Comparison of ENCODE assay signal across 17 cellular contexts in the genomic region with DNA sequence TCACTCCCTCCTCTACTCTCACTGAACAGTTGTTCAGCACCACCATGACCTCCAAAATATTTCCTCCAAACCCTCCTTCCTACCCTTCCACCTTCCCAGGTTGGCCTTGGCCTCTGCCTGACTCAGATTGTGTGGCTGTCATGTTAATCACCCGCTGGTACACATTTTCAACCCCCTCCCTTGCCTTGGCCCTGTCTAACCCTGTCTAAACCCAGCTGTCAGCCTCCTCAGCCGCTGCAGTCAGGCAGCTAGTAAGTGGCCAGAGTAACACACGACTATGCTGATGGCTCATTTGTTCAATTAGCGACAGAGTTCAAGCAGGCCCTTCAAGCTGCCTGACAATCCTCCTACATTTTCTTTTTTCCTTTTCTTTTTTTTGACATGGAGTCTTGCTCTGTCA. TPM values are rescaled to one million over a fixed set of nuclear protein-coding genes. Genes with fewer than 3 reads are reported as not detected.
DNase-seq lines count a peak whose midpoint lies in the region; ATAC-seq, FAIRE-seq and TF ChIP-seq lines count a peak whose summit lies in the region.
"Had no signal": no experiment of that assay in that cellular context is flagged by ENCODE, and none has a peak within 500 bp of the region (broad histone marks: within the 10 kb centered on the region; RNA-seq: fewer than 3 reads in every experiment).

No MANE protein-coding gene starts in this region.

- H3K4me1 Mint-ChIP-seq in stimulated activated naive CD8-positive, alpha-beta T cell treated with anti-CD3 and anti-CD28 coated beads, Interleukin-15, amount 100 ng/mL, for 72 hours = no peaks in the 10 kb centered on the region
- H3K4me1 Mint-ChIP-seq in endodermal cell (peaks cover 5% of the 10 kb centered on the region), Calu3 (ENCODE audit: low read depth, unreplicated experiment) (no peaks in the 10 kb centered on the region)
- H3K4me1 Mint-ChIP-seq: B cell; CD4-positive, CD25-positive, alpha-beta regulatory T cell; IgD-negative memory B cell had no signal

- no peak overlapping the region for H3K4me3 Mint-ChIP-seq in stimulated activated naive CD8-positive, alpha-beta T cell treated with anti-CD3 and anti-CD28 coated beads, Interleukin-15, amount 100 ng/mL, for 72 hours
- H3K4me3 Mint-ChIP-seq in endodermal cell = no peak overlapping the region
- no peak overlapping the region for H3K4me3 Mint-ChIP-seq in Calu3 (ENCODE audit: low read depth, unreplicated experiment)
- H3K4me3 Mint-ChIP-seq: B cell; CD4-positive, CD25-positive, alpha-beta regulatory T cell; IgD-negative memory B cell had no signal

- no peaks in the 10 kb centered on the region for H3K4me1 ChIP-seq in K562 (replicated peaks in 1 of 2; ENCODE audit: control insufficient read depth in 2 of 2, insufficient read depth in 2 of 2, low read length in 2 of 2)
- no peaks in the 10 kb centered on the region for H3K4me1 ChIP-seq in endodermal cell (ENCODE audit: control insufficient read depth, insufficient read depth, low read length)
- H3K4me1 ChIP-seq: Caco-2 had no signal

- TF ChIP-seq EP300 in K562 (IDR thresholded peaks at IDR 0.05; ENCODE audit: low read length) (no peak), neural cell (conservative IDR thresholded peaks at IDR 0.05; ENCODE audit: poor library complexity, severe bottlenecking) (peak; percentile 54)

- no peaks in the 10 kb centered on the region for H3K27me3 Mint-ChIP-seq in stimulated activated naive CD8-positive, alpha-beta T cell treated with anti-CD3 and anti-CD28 coated beads, Interleukin-15, amount 100 ng/mL, for 72 hours
- H3K27me3 Mint-ChIP-seq in endodermal cell (ENCODE audit: insufficient read depth) (no peaks in the 10 kb centered on the region), Calu3 (ENCODE audit: unreplicated experiment) (peaks cover 24% of the 10 kb centered on the region)

- H3K27me3 ChIP-seq in K562 (ENCODE audit: control insufficient read depth in 2 of 2, insufficient read depth in 2 of 2, low read length in 2 of 2) (peaks cover 15 to 30% of the 10 kb centered on the region in 2 experiments), neural cell (ENCODE audit: insufficient read depth, low read depth, low read length) (no peaks in the 10 kb centered on the region), endodermal cell (ENCODE audit: control insufficient read depth, insufficient read depth, low read length, poor library complexity, severe bottlenecking) (no peaks in the 10 kb centered on the region)

- H3K79me2 ChIP-seq in K562 (ENCODE audit: control insufficient read depth, insufficient read depth, low read length) = no peaks in the 10 kb centered on the region
- no peaks in the 10 kb centered on the region for H3K79me2 ChIP-seq in neural cell (replicated peaks; ENCODE audit: insufficient read depth, low read length)

- H3K4me2 ChIP-seq in K562 (ENCODE audit: insufficient read depth, low read length) (no peak overlapping the region), neural cell (ENCODE audit: low read length) (no peak overlapping the region)

- TF ChIP-seq RAD21 in K562 (CRISPR knock-in tag; conservative IDR thresholded peaks at IDR 0.05 in 1 of 2, IDR thresholded peaks at IDR 0.05 in 1 of 2) (no peak), neural cell (conservative IDR thresholded peaks at IDR 0.05) (no peak)

- H3K9me1 ChIP-seq in K562 (ENCODE audit: control insufficient read depth, insufficient read depth, low read length) = no peaks in the 10 kb centered on the region

- in situ Hi-C loops in K562 (cut with MboI) = no loop called here

- H4K20me1 ChIP-seq in K562 (replicated peaks; ENCODE audit: control insufficient read depth, insufficient read depth, low read length) (no peaks in the 10 kb centered on the region), neural cell (ENCODE audit: insufficient read depth) (no peaks in the 10 kb centered on the region)

- H3K9me3 ChIP-seq in K562 (replicated peaks; ENCODE audit: control insufficient read depth, insufficient read depth, low read depth, low read length) (no peaks in the 10 kb centered on the region), neural cell (ENCODE audit: low read length) (no peaks in the 10 kb centered on the region), endodermal cell (ENCODE audit: control insufficient read depth, low read length) (no peaks in the 10 kb centered on the region)
- H3K9me3 ChIP-seq: Caco-2, HAP-1 had no signal

- CTCF ChIA-PET in K562 (lab: Yijun Ruan, JAX; ENCODE audit: low intra/inter-chr PET ratio) (no interaction called here), Calu3 (lab: Charles Lee) (no interaction called here)

- intact Hi-C loops in K562 (cut with micrococcal nuclease) = no loop called here
- intact Hi-C loops in Calu3 (cut with micrococcal nuclease; ENCODE audit: unreplicated experiment) = no loop called here

- no peak for FAIRE-seq in K562 (lab: Jason Lieb, UNC)

- peak; percentile 36 for ATAC-seq in stimulated activated naive CD8-positive, alpha-beta T cell treated with anti-CD3 and anti-CD28 coated beads, Interleukin-15, Interleukin-2, amounts not matched to agents 100 U/mL and 50 U/mL, for 24 hours
- no peak for ATAC-seq in stimulated activated naive CD8-positive, alpha-beta T cell treated with anti-CD3 and anti-CD28 coated beads, Interleukin-15, amount 100 ng/mL, for 72 hours
- peak; percentile 61 for ATAC-seq in K562

- H2AFZ ChIP-seq in K562 (ENCODE audit: low read depth, low read length) = no peak overlapping the region
- H2AFZ ChIP-seq in neural cell (ENCODE audit: low read depth, low read length) = no peak overlapping the region

- no peak for DNase-seq in stimulated activated naive CD8-positive, alpha-beta T cell treated with anti-CD3 and anti-CD28 coated beads, Interleukin-15, Interleukin-2, amounts not matched to agents 100 U/mL and 50 U/mL, for 24 hours
- no peak for DNase-seq in stimulated activated naive CD8-positive, alpha-beta T cell treated with anti-CD3 and anti-CD28 coated beads, Interleukin-15, amount 100 ng/mL, for 72 hours
- DNase-seq in K562 (ENCODE audit: extremely low read depth in 1 of 4, low spot score in 3 of 4) = no peak
- DNase-seq in anterior cingulate cortex (lab: John Stamatoyannopoulos, UW) = no peak
- DNase-seq in endodermal cell = no peak
- DNase-seq in Calu3 = no peak
- DNase-seq: Caco-2; CD4-positive, CD25-positive, alpha-beta regulatory T cell; NCI-H1930; NCI-H526; OCI-M1; RPMI8226; SIG-M5 had no signal

- no peaks in the 10 kb centered on the region for H3K9me2 ChIP-seq in neural cell (ENCODE audit: insufficient read depth, low read length)

- no peaks in the 10 kb centered on the region for H3F3A ChIP-seq in neural cell (ENCODE audit: insufficient read depth, low read length, poor library complexity, severe bottlenecking)

- H3K27ac ChIP-seq in K562 (ENCODE audit: extremely low read depth, low read depth, low read length) = no peak overlapping the region
- no peak overlapping the region for H3K27ac ChIP-seq in neural cell (ENCODE audit: low read length)
- no peak overlapping the region for H3K27ac ChIP-seq in endodermal cell (ENCODE audit: low read depth, low read length)

- TF ChIP-seq CTCF in K562 (IDR thresholded peaks at IDR 0.05 in 2 of 3, conservative IDR thresholded peaks at IDR 0.05 in 1 of 3; ENCODE audit: insufficient read depth in 2 of 3, low read depth in 1 of 3, low read length in 3 of 3) (no peak), neural cell (IDR thresholded peaks at IDR 0.05; ENCODE audit: poor library complexity, severe bottlenecking) (no peak), endodermal cell (conservative IDR thresholded peaks at IDR 0.05) (no peak), Calu3 (IDR thresholded peaks at IDR 0.05; ENCODE audit: unreplicated experiment) (no peak)

- no peak overlapping the region for H3K9ac ChIP-seq in K562 (ENCODE audit: insufficient read depth in 1 of 2, low read depth in 2 of 2, low read length in 2 of 2)
- no peak overlapping the region for H3K9ac ChIP-seq in neural cell (ENCODE audit: low read length)
- H3K9ac ChIP-seq in endodermal cell (ENCODE audit: extremely low read depth, low read length, poor library complexity, severe bottlenecking) = no peak overlapping the region

- H3K36me3 ChIP-seq in K562 (ENCODE audit: control insufficient read depth, insufficient read depth, low read length) = no peaks in the 10 kb centered on the region
- no peaks in the 10 kb centered on the region for H3K36me3 ChIP-seq in neural cell (ENCODE audit: insufficient read depth, low read length)
- H3K36me3 ChIP-seq in endodermal cell (ENCODE audit: control insufficient read depth, insufficient read depth, low read length) = no peaks in the 10 kb centered on the region
- H3K36me3 ChIP-seq: HAP-1 had no signal

- H3K4me3 ChIP-seq in K562 (no peak overlapping the region), neural cell (ENCODE audit: low read length) (no peak overlapping the region), endodermal cell (ENCODE audit: low read length) (no peak overlapping the region)
- H3K4me3 ChIP-seq: HAP-1 had no signal

- WGBS in K562 (ENCODE audit: insufficient coverage, low coverage, missing lambda C conversion rate) = 18% methylated on average over 4 of the region's 4 CpGs
- WGBS in endodermal cell (ENCODE audit: insufficient coverage in 1 of 2, insufficient read length in 1 of 2), 2 experiments = 72 to 82% methylated on average over 3 to 4 of the region's 4 CpGs

- POLR2A ChIA-PET in K562 (lab: Yijun Ruan, JAX) = no interaction called here

- H3K27ac Mint-ChIP-seq in stimulated activated naive CD8-positive, alpha-beta T cell treated with anti-CD3 and anti-CD28 coated beads, Interleukin-15, amount 100 ng/mL, for 72 hours = no peak overlapping the region
- H3K27ac Mint-ChIP-seq in endodermal cell (no peak overlapping the region), Calu3 (ENCODE audit: unreplicated experiment) (no peak overlapping the region)
- H3K27ac Mint-ChIP-seq: B cell; CD4-positive, CD25-positive, alpha-beta regulatory T cell; IgD-negative memory B cell had no signal

- H3K9me3 Mint-ChIP-seq in stimulated activated naive CD8-positive, alpha-beta T cell treated with anti-CD3 and anti-CD28 coated beads, Interleukin-15, amount 100 ng/mL, for 72 hours = no peaks in the 10 kb centered on the region
- H3K9me3 Mint-ChIP-seq in endodermal cell = no peaks in the 10 kb centered on the region
- no peaks in the 10 kb centered on the region for H3K9me3 Mint-ChIP-seq in Calu3 (ENCODE audit: low read depth, unreplicated experiment)
- H3K9me3 Mint-ChIP-seq: IgD-negative memory B cell had no signal

- BruUV-seq in K562 (replicated peaks; lab: Mats Ljungman, UMichigan) (no TSS peak), Calu3 (replicated peaks; lab: Mats Ljungman, UMichigan) (no TSS peak)

- TF ChIP-seq POLR2A in K562 (conservative IDR thresholded peaks at IDR 0.05) = no peak

- H3K36me3 Mint-ChIP-seq in endodermal cell (ENCODE audit: low read depth) = no peaks in the 10 kb centered on the region
- H3K36me3 Mint-ChIP-seq in Calu3 (ENCODE audit: insufficient read depth, unreplicated experiment) = no peaks in the 10 kb centered on the region
- H3K36me3 Mint-ChIP-seq: CD4-positive, CD25-positive, alpha-beta regulatory T cell; IgD-negative memory B cell had no signal

RNA-seq across cellular contexts. Expression of a gene that starts 18.0 kb away (rescaled TPM):
- total RNA-seq in K562 (2011; cell fraction: chromatin; rRNA removed; ENCODE audit: low replicate concordance) = 1.8 and 14.2 TPM in 2 replicates
- 2.3 and 2.8 TPM in 2 replicates for total RNA-seq in K562 (2011; cell fraction: nucleolus; rRNA removed)
- total RNA-seq in K562 (2011; cell fraction: nucleoplasm; rRNA removed) = 5.6 and 6.2 TPM in 2 replicates
- total RNA-seq in K562 (2014; rRNA removed) (12.4 and 12.5 TPM in 2 replicates), K562 (2014; rRNA removed; fragmentation: Illumina TruSeq; extraction: Trizol) (13.8 and 15.1 TPM in 2 replicates), K562 (2015; rRNA removed; fragmentation: Illumina TruSeq; extraction: Trizol) (16.9 and 17.5 TPM in 2 replicates), K562 (2021) (8.7 and 10.0 TPM in 2 replicates), endodermal cell (10 to 100 TPM; 16.9 to 19.8 TPM), Calu3 (2022) (12.1 and 16.1 TPM in 2 replicates)
- polyA plus RNA-seq in K562 (2011; rRNA removed) (8.3 and 9.5 TPM in 2 replicates), K562 (2014; fragmentation: Illumina TruSeq; extraction: Trizol) (18.0 and 21.4 TPM in 2 replicates), K562 (2014; fragmentation: Nextera tagmentation; extraction: Ambion mirVana) (1 to 10 TPM; 2.9 to 4.2 TPM), K562 (2014; rRNA removed) (12.5 and 18.6 TPM in 2 replicates), neural cell (27.2 TPM in 2 replicates)
- polyA plus RNA-seq in K562 (2011; cell fraction: cytosol; rRNA removed) = 2.9 and 3.8 TPM in 2 replicates
- polyA plus RNA-seq in K562 (2011; cell fraction: nucleus; rRNA removed) = 3.5 and 4.5 TPM in 2 replicates
- polyA plus RNA-seq in K562 (2012) = 10.9 and 14.7 TPM in 2 replicates
- polyA minus RNA-seq in K562 (2011; rRNA and poly(A)+ RNA removed) = 4.5 and 7.3 TPM in 2 replicates
- polyA minus RNA-seq in K562 (2011; cell fraction: cytosol; rRNA and poly(A)+ RNA removed) = 2.9 and 4.9 TPM in 2 replicates
- polyA minus RNA-seq in K562 (2011; cell fraction: nucleus; rRNA and poly(A)+ RNA removed) = 2.4 and 6.7 TPM in 2 replicates
- polyA minus RNA-seq in neural cell = 24.6 and 31.8 TPM in 2 replicates
- polyA plus RNA-seq in endodermal cell (2013, experiment 1 of 2) = 19.3 TPM
- polyA plus RNA-seq in endodermal cell (2013, experiment 2 of 2) = 19.1 TPM
